ENCODE assay signal across 8 cellular contexts in genomic region chr6:139134817-139135577, GRCh38. TPM values are rescaled to one million over a fixed set of nuclear protein-coding genes. Genes with fewer than 3 reads are reported as not detected.
DNase-seq lines count a peak whose midpoint lies in the region; ATAC-seq and TF ChIP-seq lines count a peak whose summit lies in the region.

HECA (plus strand) TSS chr6:139135080; CDS start chr6:139135397, 317 bp downstream.

- TF ChIP-seq POLR2A in erythroblast (IDR thresholded peaks at IDR 0.05; ENCODE audit: low read length), result peak; percentile 80

- H3K27me3 ChIP-seq in mucosa of rectum (ENCODE audit: control insufficient read depth in 2 of 2, insufficient read depth in 2 of 2, low read length in 2 of 2), result no peaks in the 10 kb centered on the region

- H3K4me1 ChIP-seq in mucosa of rectum (ENCODE audit: control insufficient read depth in 2 of 2, insufficient read depth in 2 of 2, low read length in 2 of 2), result peaks cover 5 to 13% of the 10 kb centered on the region in 2 donors

- peak within 1 kb of the TSS; percentile 82 for H3K4me3 ChIP-seq in Jurkat, Clone E6-1 (ENCODE audit: low read length)
- peak within 1 kb of the TSS; percentile 79 to 95 for H3K4me3 ChIP-seq in mucosa of rectum (ENCODE audit: low read length in 2 of 2)

- peak within 1 kb of the TSS; percentile 89 to 96 for H3K9ac ChIP-seq in mucosa of rectum (ENCODE audit: low read depth in 1 of 2, low read length in 2 of 2)

- no peaks in the 10 kb centered on the region for H3K9me3 ChIP-seq in mucosa of rectum (ENCODE audit: control insufficient read depth in 2 of 2, low read length in 2 of 2)

- H3K27ac Mint-ChIP-seq in activated T-cell treated with anti-CD3 and anti-CD28 coated beads, Interleukin-2, amount 50 U/mL, for 24 hours, result peak within 1 kb of the TSS; percentile 96

- peak; percentile 90 for ATAC-seq in GM21717 (IDR thresholded peaks at IDR 0.05; ENCODE audit: unreplicated experiment)

- H3K4me1 Mint-ChIP-seq in activated T-cell treated with anti-CD3 and anti-CD28 coated beads, Interleukin-2, amount 50 U/mL, for 24 hours (ENCODE audit: low read depth), result peaks cover 63% of the 10 kb centered on the region

- H3K36me3 ChIP-seq in mucosa of rectum (ENCODE audit: control insufficient read depth in 2 of 2, insufficient read depth in 2 of 2, low read length in 2 of 2), result no peaks in the 10 kb centered on the region

- no peaks in the 10 kb centered on the region for H3K27me3 Mint-ChIP-seq in activated T-cell treated with anti-CD3 and anti-CD28 coated beads, Interleukin-2, amount 50 U/mL, for 24 hours

- H3K27ac ChIP-seq in mucosa of rectum (ENCODE audit: low read depth in 2 of 2, low read length in 2 of 2), result peak within 1 kb of the TSS; percentile 94 to 95

- H3K4me3 Mint-ChIP-seq in activated T-cell treated with anti-CD3 and anti-CD28 coated beads, Interleukin-2, amount 50 U/mL, for 24 hours, result peak within 1 kb of the TSS; percentile 92

- peak; percentile 47 for DNase-seq in DMS114 treated with DMSO at 0.1 percent for 48 hours (lab: John Stamatoyannopoulos, UW; ENCODE audit: unreplicated experiment)
- peak; percentile 88 for DNase-seq in Jurkat, Clone E6-1 (ENCODE audit: low read depth, low spot score)
- peak; percentile 100 for DNase-seq in activated T-cell treated with anti-CD3 and anti-CD28 coated beads, Interleukin-2, amount 50 U/mL, for 24 hours
- DNase-seq in erythroblast (lab: John Stamatoyannopoulos, UW), result peak; percentile 96 to 99
- peak; percentile 97 to 99 for DNase-seq in stimulated activated CD8-positive, alpha-beta memory T cell treated with anti-CD3 and anti-CD28 coated beads, Interleukin-4, amount 100 ng/mL, for 4 hours (ENCODE audit: low read depth in 2 of 2, low spot score in 1 of 2)

- peaks cover 2% of the 10 kb centered on the region for H3K9me3 Mint-ChIP-seq in activated T-cell treated with anti-CD3 and anti-CD28 coated beads, Interleukin-2, amount 50 U/mL, for 24 hours

- H3K36me3 Mint-ChIP-seq in activated T-cell treated with anti-CD3 and anti-CD28 coated beads, Interleukin-2, amount 50 U/mL, for 24 hours (ENCODE audit: low read depth), result peaks cover 39% of the 10 kb centered on the region

TF ChIP-seq in PFSK-1, 5 proteins besides CTCF, POLR2A, EP300 and RAD21:
- TF ChIP-seq FOXP2 (optimal IDR thresholded peaks at IDR 0.05; ENCODE audit: borderline replicate concordance, extremely low read depth, extremely low read length, insufficient read depth) (peak; percentile 90), REST (IDR thresholded peaks at IDR 0.05; ENCODE audit: insufficient read depth in 1 of 2, low read depth in 2 of 2, low read length in 2 of 2) (no peak)

RNA-seq across cellular contexts. Expression of gene HECA, which starts in this region (rescaled TPM):
- polyA plus RNA-seq in Jurkat, Clone E6-1 (2012; ENCODE audit: insufficient read depth, insufficient read length), result 5.1 TPM
- 2.6 TPM for polyA plus RNA-seq in PFSK-1 (2012; ENCODE audit: insufficient read length, low read depth)

Comparison
In these comparisons a context has a peak if more than half of its experiments do, and no peak if none do; other contexts are left out.
1. Peak in every context shown above with its lines: DNase-seq, ATAC-seq, H3K4me3 ChIP-seq and H3K27ac ChIP-seq.
2. DNase-seq: peak in every context shown above with its lines; median percentile 100 in activated T-cell treated with anti-CD3 and anti-CD28 coated beads, Interleukin-2, amount 50 U/mL, for 24 hours; 98 in stimulated activated CD8-positive, alpha-beta memory T cell treated with anti-CD3 and anti-CD28 coated beads, Interleukin-4, amount 100 ng/mL, for 4 hours; 98 in erythroblast; 88 in Jurkat, Clone E6-1; 47 in DMS114 treated with DMSO at 0.1 percent for 48 hours.